In the genomic region with DNA sequence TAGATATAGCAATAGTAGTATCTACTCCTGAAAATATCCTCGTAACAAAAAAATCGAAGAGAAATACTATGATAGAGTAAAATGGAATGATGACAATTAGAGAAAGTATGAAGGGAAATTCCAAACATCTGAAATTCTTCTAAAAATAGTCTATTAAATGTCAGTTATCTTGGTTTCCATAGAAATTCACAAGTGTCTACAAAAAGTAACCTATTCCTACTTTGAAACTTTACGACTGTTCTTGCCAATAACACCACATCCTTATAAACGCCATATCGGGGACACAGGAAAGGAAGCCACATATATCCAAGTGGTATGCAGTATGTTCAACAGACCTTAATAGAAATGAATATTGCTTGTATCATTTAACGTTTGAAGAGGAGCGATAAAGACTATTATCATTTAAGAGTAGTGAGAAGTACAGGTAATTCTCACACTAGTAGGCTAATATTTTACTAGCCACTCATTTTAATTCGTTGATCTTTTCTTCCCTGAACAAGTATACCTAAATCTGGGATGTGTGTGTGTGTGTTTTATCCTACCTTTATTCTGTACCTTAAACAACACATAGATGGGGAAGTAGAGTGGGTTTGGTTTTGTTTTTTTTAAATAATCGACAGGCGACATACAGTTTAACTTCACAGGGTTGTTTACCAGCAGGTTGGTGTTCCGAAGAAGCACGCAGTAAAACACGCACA, we compare ENCODE assay signal across 8 cellular contexts. TPM values are rescaled to one million over a fixed set of nuclear protein-coding genes. Genes with fewer than 3 reads are reported as not detected.
DNase-seq lines count a peak whose midpoint lies in the region; ATAC-seq lines count a peak whose summit lies in the region.

No MANE protein-coding gene starts in this region.

- H3K36me3 ChIP-seq in BLaER1 treated with 17β-estradiol and CSF1 and Interleukin-3, amounts not matched to agents 10 nM and 100 nM: peaks cover 0 to 36% (median 17%) of the 10 kb centered on the region in 11 experiments; a peak in 13 of 22 replicates

- no peak overlapping the region for H3K27ac Mint-ChIP-seq in effector memory CD8-positive, alpha-beta T cell
- no peak overlapping the region for H3K27ac Mint-ChIP-seq in natural killer cell treated with Interleukin-12 subunit alpha and Interleukin-12 subunit beta and Interleukin-15 and Interleukin-18, amount 100 ng/mL, for 72 hours

- no peaks in the 10 kb centered on the region for H3K36me3 Mint-ChIP-seq in effector memory CD8-positive, alpha-beta T cell (ENCODE audit: insufficient read depth)
- peaks cover 7% of the 10 kb centered on the region for H3K36me3 Mint-ChIP-seq in natural killer cell treated with Interleukin-12 subunit alpha and Interleukin-12 subunit beta and Interleukin-15 and Interleukin-18, amount 100 ng/mL, for 72 hours

- H3K4me2 ChIP-seq in BLaER1 treated with 17β-estradiol and CSF1 and Interleukin-3, amounts not matched to agents 10 nM and 100 nM: peak overlapping the region; percentile 77 to 96 (median 90)

- H3K27ac ChIP-seq in BLaER1 treated with 17β-estradiol and CSF1 and Interleukin-3, amounts not matched to agents 10 nM and 100 nM: peak overlapping the region in 10 of 11 experiments; percentile 85 to 94 (median 89); a peak in 19 of 22 replicates

- H3K4me3 Mint-ChIP-seq in effector memory CD8-positive, alpha-beta T cell: peak overlapping the region; percentile 38 to 84
- peak overlapping the region; percentile 55 for H3K4me3 Mint-ChIP-seq in natural killer cell treated with Interleukin-12 subunit alpha and Interleukin-12 subunit beta and Interleukin-15 and Interleukin-18, amount 100 ng/mL, for 72 hours

- H4K20me1 ChIP-seq in BLaER1 treated with 17β-estradiol and CSF1 and Interleukin-3, amounts not matched to agents 10 nM and 100 nM: no peaks in the 10 kb centered on the region; a peak in 1 of 22 replicates

- no peaks in the 10 kb centered on the region for H3K9me3 Mint-ChIP-seq in effector memory CD8-positive, alpha-beta T cell
- no peaks in the 10 kb centered on the region for H3K9me3 Mint-ChIP-seq in natural killer cell treated with Interleukin-12 subunit alpha and Interleukin-12 subunit beta and Interleukin-15 and Interleukin-18, amount 100 ng/mL, for 72 hours

- peaks cover 8 to 21% (median 16%) of the 10 kb centered on the region in 11 experiments; a peak in 17 of 22 replicates for H3K27me3 ChIP-seq in BLaER1 treated with 17β-estradiol and CSF1 and Interleukin-3, amounts not matched to agents 10 nM and 100 nM

- peak overlapping the region; percentile 75 to 90 (median 82) for H3K4me3 ChIP-seq in BLaER1 treated with 17β-estradiol and CSF1 and Interleukin-3, amounts not matched to agents 10 nM and 100 nM

- H3K4me1 ChIP-seq in BLaER1 treated with 17β-estradiol and CSF1 and Interleukin-3, amounts not matched to agents 10 nM and 100 nM: peaks cover 40 to 50% (median 45%) of the 10 kb centered on the region in 10 experiments

- peaks cover 7 to 8% of the 10 kb centered on the region in 2 donors for H3K4me1 Mint-ChIP-seq in effector memory CD8-positive, alpha-beta T cell (ENCODE audit: low read depth in 2 of 2)
- peaks cover 14% of the 10 kb centered on the region in 2 donors for H3K4me1 Mint-ChIP-seq in natural killer cell treated with Interleukin-12 subunit alpha and Interleukin-12 subunit beta and Interleukin-15 and Interleukin-18, amount 100 ng/mL, for 72 hours (ENCODE audit: low read depth in 2 of 2)

- peak overlapping the region; percentile 79 to 89 (median 85); a peak in 21 of 22 replicates for H3K9ac ChIP-seq in BLaER1 treated with 17β-estradiol and CSF1 and Interleukin-3, amounts not matched to agents 10 nM and 100 nM

- no peak for ATAC-seq in effector memory CD8-positive, alpha-beta T cell (replicated peaks)
- ATAC-seq in natural killer cell treated with Interleukin-12 subunit alpha and Interleukin-12 subunit beta and Interleukin-15 and Interleukin-18, amount 100 ng/mL, for 72 hours: no peak
- ATAC-seq in HG02840 (IDR thresholded peaks at IDR 0.05; ENCODE audit: low FRiP score, unreplicated experiment): no peak

- H3K27me3 Mint-ChIP-seq in effector memory CD8-positive, alpha-beta T cell: peaks cover 25 to 31% of the 10 kb centered on the region in 2 donors
- H3K27me3 Mint-ChIP-seq in natural killer cell treated with Interleukin-12 subunit alpha and Interleukin-12 subunit beta and Interleukin-15 and Interleukin-18, amount 100 ng/mL, for 72 hours: peaks cover 15 to 25% of the 10 kb centered on the region in 2 donors

- DNase-seq in LHCN-M2 (ENCODE audit: low read depth) (peak; percentile 79), KG1 (lab: John Stamatoyannopoulos, UW) (no peak), SIG-M5 treated with dmso at 0.1 percent for 504 hours (lab: John Stamatoyannopoulos, UW; ENCODE audit: unreplicated experiment) (no peak)
- DNase-seq in effector memory CD8-positive, alpha-beta T cell: no peak
- no peak for DNase-seq in natural killer cell treated with Interleukin-12 subunit alpha and Interleukin-12 subunit beta and Interleukin-15 and Interleukin-18, amount 100 ng/mL, for 72 hours (ENCODE audit: low spot score)
- DNase-seq in activated T-cell treated with anti-CD3 and anti-CD28 coated beads, Interleukin-2, amount 50 U/mL, for 1 hour: no peak

- H3K9me3 ChIP-seq in BLaER1 treated with 17β-estradiol and CSF1 and Interleukin-3, amounts not matched to agents 10 nM and 100 nM (replicated peaks in 1 of 11): peaks cover 0 to 35% (median 24%) of the 10 kb centered on the region in 11 experiments; a peak in 12 of 22 replicates

RNA-seq across cellular contexts. Expression of a gene that starts 1.2 kb away (rescaled TPM):
- total RNA-seq in LHCN-M2 (2014; rRNA removed): 51.9 and 53.3 TPM in 2 replicates
- polyA plus RNA-seq in LHCN-M2 (2012): 88.2 TPM
- total RNA-seq in natural killer cell treated with Interleukin-12 subunit alpha and Interleukin-12 subunit beta and Interleukin-15 and Interleukin-18, amount 100 ng/mL, for 72 hours: under 1 TPM; 0.07 to 0.14 TPM

RNA-seq across cellular contexts. Expression of a gene that starts 15.1 kb away (rescaled TPM):
- 83.7 and 94.0 TPM in 2 replicates for total RNA-seq in LHCN-M2 (2014; rRNA removed)
- polyA plus RNA-seq in LHCN-M2 (2012): 43.4 TPM
- total RNA-seq in natural killer cell treated with Interleukin-12 subunit alpha and Interleukin-12 subunit beta and Interleukin-15 and Interleukin-18, amount 100 ng/mL, for 72 hours: 10 to 100 TPM; 24.2 to 45.8 TPM

Comparison
In these comparisons a context has a peak if more than half of its experiments do, and no peak if none do; other contexts are left out.
1. RNA of a gene that starts 1.2 kb away (total RNA-seq): 51.9 to 53.3 TPM in LHCN-M2; 0.07 to 0.14 TPM in natural killer cell treated with Interleukin-12 subunit alpha and Interleukin-12 subunit beta and Interleukin-15 and Interleukin-18, amount 100 ng/mL, for 72 hours; every median in the first group is over 10 times any median in the second.